ENCODE assay signal across 9 cellular contexts in the genomic region with DNA sequence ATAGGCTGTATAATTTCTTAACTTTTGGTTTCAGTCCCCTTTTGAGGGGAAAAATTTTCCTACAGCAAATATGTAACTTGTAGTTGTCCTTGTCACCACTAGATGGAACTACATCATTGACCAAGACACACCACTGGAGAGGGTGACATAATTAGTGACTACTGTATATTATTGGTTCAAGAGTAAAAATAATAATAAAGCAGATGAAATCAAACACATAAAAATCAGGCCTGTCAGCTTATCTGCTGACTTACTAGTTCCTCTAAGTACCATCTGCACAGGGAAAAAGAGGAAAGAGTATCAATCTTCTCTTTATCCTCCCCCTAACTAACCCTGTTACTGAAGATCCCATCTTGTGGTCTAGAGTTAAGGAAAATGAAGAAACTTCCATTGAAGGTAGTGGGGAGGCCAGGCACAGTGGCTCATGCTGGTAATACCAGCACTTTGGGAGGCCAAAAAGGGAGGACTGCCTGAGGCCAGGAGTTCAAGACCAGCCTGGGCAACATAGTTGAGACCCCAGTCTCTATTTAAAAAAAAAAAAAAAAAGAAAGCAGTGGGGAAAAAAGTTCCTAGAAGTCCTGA. TPM values are rescaled to one million over a fixed set of nuclear protein-coding genes. Genes with fewer than 3 reads are reported as not detected.
DNase-seq lines count a peak whose midpoint lies in the region; ATAC-seq and TF ChIP-seq lines count a peak whose summit lies in the region.
"Had no signal": no experiment of that assay in that cellular context is flagged by ENCODE, and none has a peak within 500 bp of the region (broad histone marks: within the 10 kb centered on the region; RNA-seq: fewer than 3 reads in every experiment).

No MANE protein-coding gene starts in this region.

- H3K36me3 ChIP-seq in body of pancreas (replicated peaks in 1 of 2; ENCODE audit: insufficient read depth in 1 of 2, low read depth in 2 of 2) (peaks cover 0 to 8% of the 10 kb centered on the region in 2 donors), testis (ENCODE audit: low read depth, missing control alignments) (no peaks in the 10 kb centered on the region)
- H3K36me3 ChIP-seq: neutrophil had no signal

- ATAC-seq in GM18867 (IDR thresholded peaks at IDR 0.05; ENCODE audit: unreplicated experiment) (peak; percentile 91), HG03135 (IDR thresholded peaks at IDR 0.05; ENCODE audit: unreplicated experiment) (peak; percentile 82), body of pancreas (peak; percentile 62)

- H3K4me1 ChIP-seq in body of pancreas = no peaks in the 10 kb centered on the region
- no peaks in the 10 kb centered on the region for H3K4me1 ChIP-seq in testis

- TF ChIP-seq CTCF in CD14-positive monocyte (IDR thresholded peaks at IDR 0.05) = peak; percentile 89
- peak; percentile 30 to 82 (median 78) for TF ChIP-seq CTCF in body of pancreas (IDR thresholded peaks at IDR 0.05)
- TF ChIP-seq CTCF in testis (IDR thresholded peaks at IDR 0.05) = peak; percentile 72 to 76 (median 74)

- no peak overlapping the region for H3K27ac ChIP-seq in body of pancreas
- no peak overlapping the region for H3K27ac ChIP-seq in testis
- H3K27ac ChIP-seq: neutrophil had no signal

- DNase-seq in CD14-positive monocyte (ENCODE audit: low spot score) (no peak), NCI-H69 (lab: John Stamatoyannopoulos, UW) (peak; percentile 70), body of pancreas (no peak), iris pigment epithelial cell (ENCODE audit: low read depth) (peak; percentile 54), testis (no peak), NCI-H128 (lab: John Stamatoyannopoulos, UW; ENCODE audit: unreplicated experiment) (no peak)

- H3K27ac Mint-ChIP-seq in CD14-positive monocyte = no peak overlapping the region

- H3K9me3 Mint-ChIP-seq in CD14-positive monocyte = peaks cover 0 to 2% (median 0%) of the 10 kb centered on the region in 7 donors

- no peak for TF ChIP-seq POLR2A in body of pancreas (IDR thresholded peaks at IDR 0.05)
- no peak for TF ChIP-seq POLR2A in testis (IDR thresholded peaks at IDR 0.05)

- intact Hi-C loops in CD14-positive monocyte (cut with micrococcal nuclease) (loop anchor here (2.0 to 5.0 kb wide), 2 partner anchors 90 to 97 kb away; no protein-coding TSS in a partner anchor), body of pancreas (cut with DNase I) (loop anchor here (5.0 kb wide), 1 partner anchor 90 kb away; no protein-coding TSS in a partner anchor), testis (cut with DNase I; ENCODE audit: low total_unique reads) (loop anchor here (10.0 kb wide), 1 partner anchor 93 kb away; no protein-coding TSS in a partner anchor)

- no peaks in the 10 kb centered on the region for H3K36me3 Mint-ChIP-seq in CD14-positive monocyte

- peaks cover 23 to 35% (median 29%) of the 10 kb centered on the region in 3 donors for H3K27me3 Mint-ChIP-seq in CD14-positive monocyte (ENCODE audit: low read depth in 3 of 3)

- no peaks in the 10 kb centered on the region for H3K9me3 ChIP-seq in body of pancreas
- H3K9me3 ChIP-seq in testis = no peaks in the 10 kb centered on the region
- H3K9me3 ChIP-seq: neutrophil had no signal

- H3K4me3 ChIP-seq in body of pancreas (no peak overlapping the region), testis (no peak overlapping the region)

- H3K27me3 ChIP-seq in body of pancreas (no peaks in the 10 kb centered on the region), testis (no peaks in the 10 kb centered on the region)

- H3K4me1 Mint-ChIP-seq in CD14-positive monocyte = no peaks in the 10 kb centered on the region

- no peak overlapping the region for H3K4me3 Mint-ChIP-seq in CD14-positive monocyte

RNA-seq across cellular contexts. Expression of gene ENOSF1, which starts 29.6 kb away (rescaled TPM):
- polyA plus RNA-seq in CD14-positive monocyte (1 to 10 TPM; 2.2 to 2.3 TPM), testis (ENCODE audit: insufficient read depth, low read depth, low replicate concordance) (29.2 TPM)
- total RNA-seq in body of pancreas (10 to 100 TPM; 59.7 to 62.3 TPM), testis (100 to 1,000 TPM in 1 of 2 donors, 10 to 100 TPM in 1; 88.5 to 119 TPM)

Comparison
In these comparisons a context has a peak if more than half of its experiments do, and no peak if none do; other contexts are left out.
1. DNase-seq: peak in NCI-H69 (single experiment) and iris pigment epithelial cell (single experiment); none in CD14-positive monocyte (single experiment), body of pancreas (0 of 4), testis (single experiment) and NCI-H128 (single experiment).
2. Peak in every context shown above with its lines, with median percentiles within 50 percentile points of each other: CTCF ChIP-seq and ATAC-seq.